18 cellular contexts compared by ENCODE assay signal in the genomic region with DNA sequence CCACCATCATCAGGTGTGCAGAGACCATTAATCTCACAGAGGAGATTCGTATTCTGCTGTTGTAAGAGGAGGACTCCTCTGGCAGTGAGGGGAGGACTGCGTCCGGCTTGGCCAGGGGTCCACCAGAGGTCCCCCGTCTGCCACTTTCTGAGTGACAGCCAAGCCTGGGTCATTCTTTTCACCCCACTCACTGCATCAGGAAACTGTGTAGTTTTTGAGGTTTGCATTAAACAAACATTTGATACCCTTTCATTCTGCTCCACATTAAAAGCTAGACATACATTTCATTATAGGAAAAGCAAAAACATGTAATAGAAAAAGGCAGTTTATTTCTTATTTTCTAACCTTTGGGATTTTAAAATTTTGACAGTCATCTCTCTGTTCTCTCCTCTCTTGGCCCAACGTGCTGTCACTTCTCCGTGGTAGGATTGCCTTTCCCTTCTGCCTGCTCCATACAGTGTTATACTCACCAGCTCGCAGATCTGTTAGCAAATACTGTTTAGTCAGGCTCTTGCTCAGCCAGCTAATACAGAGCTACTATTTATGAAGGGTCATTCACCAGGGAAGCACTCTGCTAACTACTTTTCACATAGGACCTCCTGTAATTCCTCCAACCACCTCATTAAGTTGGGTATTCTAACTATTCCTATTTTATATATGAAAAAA.
DNase-seq lines count a peak whose midpoint lies in the region; ATAC-seq, FAIRE-seq and TF ChIP-seq lines count a peak whose summit lies in the region.
"Had no signal": no experiment of that assay in that cellular context is flagged by ENCODE, and none has a peak within 500 bp of the region (broad histone marks: within the 10 kb centered on the region; RNA-seq: fewer than 3 reads in every experiment).

No MANE protein-coding gene starts in this region.

- H3K4me1 ChIP-seq in HepG2 (ENCODE audit: insufficient read depth, low read length): no peaks in the 10 kb centered on the region
- no peaks in the 10 kb centered on the region for H3K4me1 ChIP-seq in right lobe of liver
- no peaks in the 10 kb centered on the region for H3K4me1 ChIP-seq in colonic mucosa
- H3K4me1 ChIP-seq: uterus had no signal

- H4K20me1 ChIP-seq in HepG2 (ENCODE audit: insufficient read depth, low read length): no peaks in the 10 kb centered on the region

- no peak for TF ChIP-seq EP300 in HepG2 (IDR thresholded peaks at IDR 0.05; ENCODE audit: low read depth in 2 of 2, low read length in 2 of 2)
- no peak for TF ChIP-seq EP300 in HepG2 (CRISPR knock-in tag; IDR thresholded peaks at IDR 0.05; ENCODE audit: borderline replicate concordance)

- H3K9ac ChIP-seq in HepG2 (ENCODE audit: insufficient read depth, low read depth, low read length): no peak overlapping the region
- H3K9ac ChIP-seq in colonic mucosa (ENCODE audit: low read depth in 2 of 2, low read length in 2 of 2): no peak overlapping the region
- H3K9ac ChIP-seq: GM23248 had no signal

- no peak overlapping the region for H3K4me2 ChIP-seq in HepG2 (ENCODE audit: low read depth, low read length)

- no peaks in the 10 kb centered on the region for H3K27me3 Mint-ChIP-seq in WTC11 (ENCODE audit: low read depth)
- H3K27me3 Mint-ChIP-seq in activated CD4-positive, alpha-beta T cell treated with anti-CD3 and anti-CD28 coated beads, Interleukin-2, amount 10 ng/mL, durations not matched to agents 7 days and 5 days: no peaks in the 10 kb centered on the region
- H3K27me3 Mint-ChIP-seq: activated CD4-positive, alpha-beta T cell treated with anti-CD3 and anti-CD28 coated beads, Interleukin-2, amount 10 ng/mL, durations not matched to agents 24 days and 14 days; brain had no signal

- H3K4me3 ChIP-seq in HepG2 (replicated peaks in 1 of 3; ENCODE audit: insufficient read depth in 1 of 3, low read depth in 2 of 3, low read length in 3 of 3) (no peak overlapping the region), right lobe of liver (no peak overlapping the region), colonic mucosa (no peak overlapping the region)
- H3K4me3 ChIP-seq: GM23248, right atrium auricular region, uterus had no signal

- TF ChIP-seq POLR2A in HepG2 (IDR thresholded peaks at IDR 0.05; ENCODE audit: insufficient read depth in 1 of 2, low read depth in 2 of 2, low read length in 2 of 2) (no peak), right lobe of liver (IDR thresholded peaks at IDR 0.05) (no peak)

- no peaks in the 10 kb centered on the region for H3K36me3 ChIP-seq in HepG2 (replicated peaks in 1 of 2; ENCODE audit: control insufficient read depth in 1 of 2, insufficient read depth in 2 of 2, low read length in 2 of 2)
- no peaks in the 10 kb centered on the region for H3K36me3 ChIP-seq in right lobe of liver
- no peaks in the 10 kb centered on the region for H3K36me3 ChIP-seq in colonic mucosa
- H3K36me3 ChIP-seq: right atrium auricular region, uterus had no signal

- no peaks in the 10 kb centered on the region for H3K9me3 ChIP-seq in HepG2 (ENCODE audit: low read length)
- no peaks in the 10 kb centered on the region for H3K9me3 ChIP-seq in right lobe of liver
- H3K9me3 ChIP-seq in colonic mucosa: no peaks in the 10 kb centered on the region
- H3K9me3 ChIP-seq: right atrium auricular region, uterus had no signal

- TF ChIP-seq CTCF in HepG2 (CRISPR knock-in tag; IDR thresholded peaks at IDR 0.05) (peak; percentile 14; the same call in 1 of the 2 replicates), right lobe of liver (IDR thresholded peaks at IDR 0.05) (no peak), WTC11 (IDR thresholded peaks at IDR 0.05) (no peak), colonic mucosa (IDR thresholded peaks at IDR 0.05) (no peak)

- no peaks in the 10 kb centered on the region; a peak in 2 of 5 replicates for H3K27me3 ChIP-seq in HepG2 (ENCODE audit: control insufficient read depth in 1 of 2, insufficient read depth in 2 of 2, low read length in 2 of 2)
- H3K27me3 ChIP-seq in right lobe of liver: no peaks in the 10 kb centered on the region
- no peaks in the 10 kb centered on the region for H3K27me3 ChIP-seq in colonic mucosa
- H3K27me3 ChIP-seq: right atrium auricular region, uterus had no signal

- intact Hi-C loops in HepG2 (cut with micrococcal nuclease; ENCODE audit: unreplicated experiment): no loop called here
- intact Hi-C loops in right lobe of liver (cut with DNase I): no loop called here
- intact Hi-C loops in colonic mucosa (cut with DNase I): no loop called here

- H2AFZ ChIP-seq in HepG2 (ENCODE audit: low read length): no peak overlapping the region
- H2AFZ ChIP-seq: GM23248 had no signal

- DNase-seq in HepG2 (ENCODE audit: low spot score) (no peak), right lobe of liver (no peak), WTC11 (ENCODE audit: low spot score) (no peak), medulla oblongata (ENCODE audit: extremely low spot score) (peak; percentile 57), SIG-M5 (lab: John Stamatoyannopoulos, UW) (no peak), colonic mucosa (no peak)
- DNase-seq in activated CD4-positive, alpha-beta T cell treated with anti-CD3 and anti-CD28 coated beads, Interleukin-2, amount 10 ng/mL, durations not matched to agents 7 days and 5 days: no peak
- no peak for DNase-seq in activated CD4-positive, alpha-beta T cell treated with anti-CD3 and anti-CD28 coated beads for 48 hours
- DNase-seq: ACHN; activated CD4-positive, alpha-beta T cell treated with anti-CD3 and anti-CD28 coated beads, Interleukin-2, amount 10 ng/mL, durations not matched to agents 24 days and 14 days; NCI-H226 had no signal

- POLR2A ChIA-PET in HepG2 (lab: Yijun Ruan, JAX) (no interaction called here), WTC11 (lab: Charles Lee) (no interaction called here)
- POLR2A ChIA-PET in activated CD4-positive, alpha-beta T cell treated with anti-CD3 and anti-CD28 coated beads, Interleukin-2, amount 10 ng/mL, durations not matched to agents 7 days and 5 days (lab: Charles Lee): no interaction called here

- no peak overlapping the region for H3K4me3 Mint-ChIP-seq in WTC11
- no peak overlapping the region for H3K4me3 Mint-ChIP-seq in activated CD4-positive, alpha-beta T cell treated with anti-CD3 and anti-CD28 coated beads, Interleukin-2, amount 10 ng/mL, durations not matched to agents 7 days and 5 days
- H3K4me3 Mint-ChIP-seq: activated CD4-positive, alpha-beta T cell treated with anti-CD3 and anti-CD28 coated beads, Interleukin-2, amount 10 ng/mL, durations not matched to agents 24 days and 14 days had no signal

- no peak for FAIRE-seq in HepG2 (lab: Jason Lieb, UNC)
- FAIRE-seq: GM12892, TTC549 had no signal

- no peak for TF ChIP-seq RAD21 in HepG2 (CRISPR knock-in tag; IDR thresholded peaks at IDR 0.05)

- CTCF ChIA-PET in HepG2 (lab: Yijun Ruan, JAX; ENCODE audit: low intra/inter-chr PET ratio, low total read pairs): interaction anchor here (1.6 kb wide), 1 partner anchor 122 kb away, joined by 4 read pairs; no protein-coding TSS in a partner anchor
- CTCF ChIA-PET in WTC11 (lab: Charles Lee): interaction anchor here (1.3 kb wide), 1 partner anchor 123 kb away, joined by 3 read pairs; no protein-coding TSS in a partner anchor
- CTCF ChIA-PET in activated CD4-positive, alpha-beta T cell treated with anti-CD3 and anti-CD28 coated beads, Interleukin-2, amount 10 ng/mL, durations not matched to agents 7 days and 5 days (lab: Charles Lee): no interaction called here

- ATAC-seq in HepG2 (no peak), right lobe of liver (no peak), WTC11 (no peak)

- no peaks in the 10 kb centered on the region for H3K79me2 ChIP-seq in HepG2 (ENCODE audit: insufficient read depth, low read length)

- BruUV-seq in HepG2 (replicated peaks; lab: Mats Ljungman, UMichigan): no TSS peak

- no peaks in the 10 kb centered on the region for H3K36me3 Mint-ChIP-seq in WTC11
- H3K36me3 Mint-ChIP-seq in activated CD4-positive, alpha-beta T cell treated with anti-CD3 and anti-CD28 coated beads, Interleukin-2, amount 10 ng/mL, durations not matched to agents 7 days and 5 days (ENCODE audit: low read depth): no peaks in the 10 kb centered on the region
- H3K36me3 Mint-ChIP-seq: brain had no signal

- H3K27ac ChIP-seq in HepG2 (ENCODE audit: extremely low read length, insufficient read depth, low read length): no peak overlapping the region
- no peak overlapping the region for H3K27ac ChIP-seq in right lobe of liver
- H3K27ac ChIP-seq in colonic mucosa: no peak overlapping the region
- H3K27ac ChIP-seq: GM23248, right atrium auricular region, uterus had no signal

- no peaks in the 10 kb centered on the region for H3K9me3 Mint-ChIP-seq in WTC11
- no peaks in the 10 kb centered on the region for H3K9me3 Mint-ChIP-seq in activated CD4-positive, alpha-beta T cell treated with anti-CD3 and anti-CD28 coated beads, Interleukin-2, amount 10 ng/mL, durations not matched to agents 7 days and 5 days
- H3K9me3 Mint-ChIP-seq: activated CD4-positive, alpha-beta T cell treated with anti-CD3 and anti-CD28 coated beads, Interleukin-2, amount 10 ng/mL, durations not matched to agents 24 days and 14 days; activated T-helper 2 cell treated with anti-CD3 and anti-CD28 coated beads, Interferon-gamma antibody, Interleukin-2, Interleukin-4, amounts not matched to agents 10 μg/mL and 5 μg/mL and 100 μg/mL, durations not matched to agents 14 hours and 24 hours and 36 hours; brain had no signal

- H3K4me1 Mint-ChIP-seq in WTC11: peaks cover 19% of the 10 kb centered on the region
- H3K4me1 Mint-ChIP-seq in activated CD4-positive, alpha-beta T cell treated with anti-CD3 and anti-CD28 coated beads, Interleukin-2, amount 10 ng/mL, durations not matched to agents 7 days and 5 days: peaks cover 5% of the 10 kb centered on the region
- H3K4me1 Mint-ChIP-seq: activated CD4-positive, alpha-beta T cell treated with anti-CD3 and anti-CD28 coated beads, Interleukin-2, amount 10 ng/mL, durations not matched to agents 24 days and 14 days had no signal

- H3K27ac Mint-ChIP-seq in WTC11: no peak overlapping the region
- no peak overlapping the region for H3K27ac Mint-ChIP-seq in activated CD4-positive, alpha-beta T cell treated with anti-CD3 and anti-CD28 coated beads, Interleukin-2, amount 10 ng/mL, durations not matched to agents 7 days and 5 days
- H3K27ac Mint-ChIP-seq: activated CD4-positive, alpha-beta T cell treated with anti-CD3 and anti-CD28 coated beads, Interleukin-2, amount 10 ng/mL, durations not matched to agents 24 days and 14 days; activated T-helper 2 cell treated with anti-CD3 and anti-CD28 coated beads, Interferon-gamma antibody, Interleukin-2, Interleukin-4, amounts not matched to agents 10 μg/mL and 5 μg/mL and 100 μg/mL, durations not matched to agents 14 hours and 24 hours and 36 hours had no signal

- WGBS in HepG2 (ENCODE audit: low lambda C conversion rate): under 1% methylated on average over 5 of the region's 7 CpGs
- 50% methylated on average over 6 of the region's 7 CpGs for WGBS in right lobe of liver (ENCODE audit: insufficient coverage, low coverage, low lambda C conversion rate, missing lambda C conversion rate)

- in situ Hi-C loops in HepG2 (cut with HindIII; ENCODE audit: extremely low pct_ligation_motif_present, low pct_unique_long_range_greater_than_20kb): no loop called here

TF ChIP-seq in HepG2, 621 proteins besides CTCF, POLR2A, EP300 and RAD21 (continues in another document):
- TF ChIP-seq JDP2 (CRISPR knock-in tag; IDR thresholded peaks at IDR 0.05; ENCODE audit: borderline replicate concordance): no peak

TF ChIP-seq in WTC11, 78 proteins besides CTCF, POLR2A, EP300 and RAD21 (continues in another document):
- 0 out of 2 replicates have a peak, but pooled peaks have one; percentile 33 for TF ChIP-seq ZNF263 (CRISPR knock-in tag; IDR thresholded peaks at IDR 0.05; ENCODE audit: low read depth)

Comparison
In these comparisons a context has a peak if more than half of its experiments do, and no peak if none do; other contexts are left out.
1. Of the 50 proteins assayed by ChIP-seq in both HepG2 and WTC11: peak only in HepG2: CTCF; only in WTC11: none; in both: ZNF263; in neither: 48.